In genomic region chr17:38799501-38800236, GRCh38 we compare ENCODE assay signal across 1 cellular context.
TF ChIP-seq lines count a peak whose summit lies in the region.

TSS of gene PIP4K2B (minus strand) at chr17:38799556. CDS start at chr17:38799424, 132 bp downstream.

TF ChIP-seq in GM12878, 131 proteins besides CTCF, POLR2A, EP300 and RAD21 (continued from another document):
- TF ChIP-seq JUNB (IDR thresholded peaks at IDR 0.05) (no peak), IKZF2 (IDR thresholded peaks at IDR 0.05) (peak; percentile 86 to 87), SIX5 (IDR thresholded peaks at IDR 0.05; ENCODE audit: low read depth, low read length, severe bottlenecking) (peak; percentile 56), BHLHE40 (IDR thresholded peaks at IDR 0.05; ENCODE audit: borderline replicate concordance in 1 of 2, low read depth in 2 of 2, low read length in 1 of 2) (peak; percentile 92 to 94), CREM (IDR thresholded peaks at IDR 0.05; ENCODE audit: low read depth) (peak; percentile 45; the same call in 1 of the 2 replicates), NR2C1 (IDR thresholded peaks at IDR 0.05) (peak; percentile 40), PAX8 (IDR thresholded peaks at IDR 0.05) (no peak), ZBED1 (IDR thresholded peaks at IDR 0.05; ENCODE audit: borderline replicate concordance) (0 out of 2 replicates have a peak, but pooled peaks have one; percentile 29), ATF3 (IDR thresholded peaks at IDR 0.05; ENCODE audit: borderline replicate concordance, extremely low read depth, low read depth, low read length) (no peak), SP1 (IDR thresholded peaks at IDR 0.05; ENCODE audit: low read depth, low read length) (peak; percentile 86), CHD1 (IDR thresholded peaks at IDR 0.05; ENCODE audit: low read depth, low read length) (peak; percentile 97), ZBTB33 (IDR thresholded peaks at IDR 0.05) (0 out of 2 replicates have a peak, but pooled peaks have one; percentile 10), SREBF1 (IDR thresholded peaks at IDR 0.05; ENCODE audit: low read length) (peak; percentile 92), CBFB (IDR thresholded peaks at IDR 0.05; ENCODE audit: low read depth) (0 out of 2 replicates have a peak, but pooled peaks have one; percentile 21), EED (IDR thresholded peaks at IDR 0.05; ENCODE audit: low read depth) (peak; percentile 84), TCF7 (IDR thresholded peaks at IDR 0.05; ENCODE audit: borderline replicate concordance) (no peak), HDGF (IDR thresholded peaks at IDR 0.05) (peak; percentile 96), ZNF592 (IDR thresholded peaks at IDR 0.05) (peak; percentile 57; the same call in 1 of the 2 replicates), PAX5 (IDR thresholded peaks at IDR 0.05; ENCODE audit: borderline replicate concordance, low read depth, low read length) (no peak), ETV6 (conservative IDR thresholded peaks at IDR 0.05 in 1 of 2, IDR thresholded peaks at IDR 0.05 in 1 of 2; ENCODE audit: borderline replicate concordance in 1 of 2, low read depth in 1 of 2) (no peak), EGR1 (IDR thresholded peaks at IDR 0.05; ENCODE audit: borderline replicate concordance in 1 of 2, low read depth in 2 of 2, low read length in 2 of 2) (peak; percentile 53 to 94), ELK1 (IDR thresholded peaks at IDR 0.05; ENCODE audit: low read depth, low read length) (peak; percentile 61; the same call in 1 of the 2 replicates), RB1 (IDR thresholded peaks at IDR 0.05; ENCODE audit: borderline replicate concordance) (peak; percentile 27; the same call in 1 of the 2 replicates), NFXL1 (IDR thresholded peaks at IDR 0.05; ENCODE audit: borderline replicate concordance) (no peak), YY1 (IDR thresholded peaks at IDR 0.05; ENCODE audit: low read depth, low read length) (peak; percentile 97), FOXM1 (IDR thresholded peaks at IDR 0.05; ENCODE audit: low read depth, low read length) (no peak), HCFC1 (IDR thresholded peaks at IDR 0.05; ENCODE audit: low read length) (peak; percentile 56), CREB1 (IDR thresholded peaks at IDR 0.05; ENCODE audit: low read depth) (peak; percentile 67; the same call in 1 of the 2 replicates), TAF1 (IDR thresholded peaks at IDR 0.05; ENCODE audit: borderline replicate concordance, low read depth, low read length) (0 out of 2 replicates have a peak, but pooled peaks have one; percentile 53), SPI1 (IDR thresholded peaks at IDR 0.05; ENCODE audit: borderline replicate concordance, insufficient read depth, low read depth, low read length) (peak; percentile 28; the same call in 1 of the 2 replicates)
